17 cellular contexts compared by ENCODE assay signal in the genomic region with DNA sequence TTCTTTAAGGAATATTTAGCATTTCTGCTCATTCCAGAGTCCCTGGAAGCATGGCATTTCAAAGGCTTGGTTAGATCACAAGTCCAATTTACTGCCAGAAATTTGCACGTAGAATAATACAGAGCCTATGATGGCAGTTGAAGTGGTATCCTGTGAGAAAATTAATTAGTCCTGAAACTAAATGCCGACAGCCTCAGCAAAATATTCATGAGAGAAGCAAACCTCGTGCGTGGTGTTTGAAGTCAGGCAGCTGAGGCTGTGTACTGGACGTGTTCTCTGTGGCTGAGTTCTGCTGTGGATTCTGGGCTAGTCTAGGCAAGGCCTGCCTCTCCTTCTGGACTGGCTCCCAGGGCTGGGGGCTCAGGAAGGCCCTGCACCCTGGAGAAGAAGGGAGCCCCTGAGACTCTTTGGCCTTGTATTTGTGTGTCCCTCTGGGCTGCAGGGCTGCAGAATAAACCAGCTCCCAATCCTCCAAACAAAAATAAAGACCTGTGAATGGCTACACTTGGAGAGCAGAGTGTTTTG.
DNase-seq lines count a peak whose midpoint lies in the region; ATAC-seq and TF ChIP-seq lines count a peak whose summit lies in the region.
"Had no signal": no experiment of that assay in that cellular context is flagged by ENCODE, and none has a peak within 500 bp of the region (broad histone marks: within the 10 kb centered on the region; RNA-seq: fewer than 3 reads in every experiment).

No MANE protein-coding gene starts in this region.

- ATAC-seq in CD4-positive, alpha-beta T cell (ENCODE audit: poor library complexity) = no peak
- no peak for ATAC-seq in naive thymus-derived CD8-positive, alpha-beta T cell
- no peak for ATAC-seq in activated CD8-positive, alpha-beta memory T cell treated with anti-CD3 and anti-CD28 coated beads, Interleukin-2, amount 10 ng/mL, durations not matched to agents 7 days and 5 days
- no peak for ATAC-seq in PC-3
- ATAC-seq: HCT116, Panc1 had no signal

- peak overlapping the region; percentile 51 for H3K4me2 ChIP-seq in BLaER1
- no peak overlapping the region for H3K4me2 ChIP-seq in PC-3 (ENCODE audit: low read length)

- no peaks in the 10 kb centered on the region for H3K27me3 Mint-ChIP-seq in CD4-positive, alpha-beta T cell
- no peaks in the 10 kb centered on the region for H3K27me3 Mint-ChIP-seq in chondrocyte (ENCODE audit: low read depth)
- no peaks in the 10 kb centered on the region for H3K27me3 Mint-ChIP-seq in naive thymus-derived CD8-positive, alpha-beta T cell
- no peaks in the 10 kb centered on the region for H3K27me3 Mint-ChIP-seq in activated CD8-positive, alpha-beta memory T cell treated with anti-CD3 and anti-CD28 coated beads, Interleukin-2, amount 10 ng/mL, durations not matched to agents 7 days and 5 days

- no peak for TF ChIP-seq CTCF in CD4-positive, alpha-beta T cell (IDR thresholded peaks at IDR 0.05)
- TF ChIP-seq CTCF in chondrocyte (IDR thresholded peaks at IDR 0.05) = no peak
- TF ChIP-seq CTCF in PC-3 (conservative IDR thresholded peaks at IDR 0.05; ENCODE audit: low read depth, low read length) = no peak

- no peaks in the 10 kb centered on the region for H3K9me3 ChIP-seq in BLaER1
- H3K9me3 ChIP-seq in CD4-positive, alpha-beta T cell (ENCODE audit: control insufficient read depth, low read length) = no peaks in the 10 kb centered on the region
- no peaks in the 10 kb centered on the region for H3K9me3 ChIP-seq in PC-3 (ENCODE audit: low read length)
- H3K9me3 ChIP-seq: neutrophil, tibial artery had no signal

- no peak for DNase-seq in CD4-positive, alpha-beta T cell
- DNase-seq in chondrocyte (ENCODE audit: low spot score) = no peak
- DNase-seq in naive thymus-derived CD8-positive, alpha-beta T cell = no peak
- no peak for DNase-seq in activated CD8-positive, alpha-beta memory T cell treated with anti-CD3 and anti-CD28 coated beads, Interleukin-2, amount 10 ng/mL, durations not matched to agents 7 days and 5 days
- no peak for DNase-seq in HK-2 (ENCODE audit: unreplicated experiment)
- DNase-seq in PC-3 = no peak
- DNase-seq: activated CD4-positive, alpha-beta T cell treated with anti-CD3 and anti-CD28 coated beads for 1 hour; DMS79 treated with DMSO at 0.1 percent for 48 hours; NCI-H1694; NCI-H2227 treated with DMSO at 0.1 percent for 48 hours; tibial artery had no signal

- H3K36me3 ChIP-seq in BLaER1 = peaks cover 11% of the 10 kb centered on the region; the same call in 1 of the 2 replicates
- H3K36me3 ChIP-seq in PC-3 (ENCODE audit: low read depth, low read length) = no peaks in the 10 kb centered on the region; the same call in 1 of the 2 replicates
- H3K36me3 ChIP-seq: neutrophil, tibial artery had no signal

- H4K20me1 ChIP-seq in BLaER1 (peaks cover 26% of the 10 kb centered on the region), PC-3 (ENCODE audit: low read length) (no peaks in the 10 kb centered on the region)

- peak overlapping the region; percentile 69 for H3K27ac Mint-ChIP-seq in CD4-positive, alpha-beta T cell
- peak overlapping the region; percentile 18 for H3K27ac Mint-ChIP-seq in chondrocyte (ENCODE audit: unreplicated experiment)
- peak overlapping the region in 7 of 10 donors; percentile 25 to 92 (median 80) for H3K27ac Mint-ChIP-seq in naive thymus-derived CD8-positive, alpha-beta T cell
- no peak overlapping the region for H3K27ac Mint-ChIP-seq in activated CD8-positive, alpha-beta memory T cell treated with anti-CD3 and anti-CD28 coated beads, Interleukin-2, amount 10 ng/mL, durations not matched to agents 7 days and 5 days
- H3K27ac Mint-ChIP-seq: memory B cell had no signal

- H3K4me1 Mint-ChIP-seq in CD4-positive, alpha-beta T cell (ENCODE audit: low read depth) = peaks cover 65% of the 10 kb centered on the region
- peaks cover 16% of the 10 kb centered on the region for H3K4me1 Mint-ChIP-seq in chondrocyte (ENCODE audit: low read depth)
- peaks cover 28 to 82% (median 62%) of the 10 kb centered on the region in 4 donors for H3K4me1 Mint-ChIP-seq in naive thymus-derived CD8-positive, alpha-beta T cell
- H3K4me1 Mint-ChIP-seq in activated CD8-positive, alpha-beta memory T cell treated with anti-CD3 and anti-CD28 coated beads, Interleukin-2, amount 10 ng/mL, durations not matched to agents 7 days and 5 days = peaks cover 37% of the 10 kb centered on the region
- H3K4me1 Mint-ChIP-seq: memory B cell had no signal

- no peaks in the 10 kb centered on the region for H3K9me3 Mint-ChIP-seq in CD4-positive, alpha-beta T cell
- H3K9me3 Mint-ChIP-seq in chondrocyte (ENCODE audit: low read depth) = peaks cover under 1% of the 10 kb centered on the region
- H3K9me3 Mint-ChIP-seq in naive thymus-derived CD8-positive, alpha-beta T cell = peaks cover 0 to under 1% (median 0%) of the 10 kb centered on the region in 9 donors
- no peaks in the 10 kb centered on the region for H3K9me3 Mint-ChIP-seq in activated CD8-positive, alpha-beta memory T cell treated with anti-CD3 and anti-CD28 coated beads, Interleukin-2, amount 10 ng/mL, durations not matched to agents 7 days and 5 days (ENCODE audit: low read depth)
- H3K9me3 Mint-ChIP-seq: memory B cell had no signal

- H3K4me1 ChIP-seq in BLaER1 (peaks cover 29% of the 10 kb centered on the region), PC-3 (ENCODE audit: insufficient read depth, low read length) (no peaks in the 10 kb centered on the region)

- H3K9me2 ChIP-seq in PC-3 (replicated peaks; ENCODE audit: low read length) = no peaks in the 10 kb centered on the region

- no peak overlapping the region for H3K4me3 Mint-ChIP-seq in CD4-positive, alpha-beta T cell
- no peak overlapping the region for H3K4me3 Mint-ChIP-seq in chondrocyte (ENCODE audit: unreplicated experiment)
- H3K4me3 Mint-ChIP-seq in naive thymus-derived CD8-positive, alpha-beta T cell = peak overlapping the region in 3 of 10 donors; percentile 11 to 54 (median 15)
- no peak overlapping the region for H3K4me3 Mint-ChIP-seq in activated CD8-positive, alpha-beta memory T cell treated with anti-CD3 and anti-CD28 coated beads, Interleukin-2, amount 10 ng/mL, durations not matched to agents 7 days and 5 days
- H3K4me3 Mint-ChIP-seq: memory B cell had no signal

- BruUV-seq in PC-3 (replicated peaks; lab: Mats Ljungman, UMichigan) = no TSS peak

- CTCF ChIA-PET in CD4-positive, alpha-beta T cell (lab: Charles Lee) = no interaction called here
- CTCF ChIA-PET in activated CD8-positive, alpha-beta memory T cell treated with anti-CD3 and anti-CD28 coated beads, Interleukin-2, amount 10 ng/mL, durations not matched to agents 7 days and 5 days (lab: Charles Lee) = interaction anchor here (0.7 kb wide), 1 partner anchor 98 kb away, joined by 3 read pairs; no protein-coding TSS in a partner anchor
- CTCF ChIA-PET in PC-3 (lab: Charles Lee) = no interaction called here

- H3F3A ChIP-seq in PC-3 (ENCODE audit: low read length, unreplicated experiment) = no peaks in the 10 kb centered on the region

- H3K36me3 Mint-ChIP-seq in CD4-positive, alpha-beta T cell (ENCODE audit: low read depth) = peaks cover 35% of the 10 kb centered on the region
- peaks cover 6% of the 10 kb centered on the region for H3K36me3 Mint-ChIP-seq in chondrocyte (ENCODE audit: low read depth)
- H3K36me3 Mint-ChIP-seq in naive thymus-derived CD8-positive, alpha-beta T cell = peaks cover 0 to 49% (median 11%) of the 10 kb centered on the region in 3 donors
- H3K36me3 Mint-ChIP-seq in activated CD8-positive, alpha-beta memory T cell treated with anti-CD3 and anti-CD28 coated beads, Interleukin-2, amount 10 ng/mL, durations not matched to agents 7 days and 5 days = no peaks in the 10 kb centered on the region
- H3K36me3 Mint-ChIP-seq: memory B cell had no signal

- intact Hi-C loops in CD4-positive, alpha-beta T cell (cut with DNase I, micrococcal nuclease) = no loop called here
- intact Hi-C loops in PC-3 (cut with micrococcal nuclease) = no loop called here

- POLR2A ChIA-PET in CD4-positive, alpha-beta T cell (lab: Charles Lee) = no interaction called here
- POLR2A ChIA-PET in naive thymus-derived CD8-positive, alpha-beta T cell (lab: Charles Lee) = interaction anchor here (0.8 kb wide), 1 partner anchor 105 kb away, joined by 3 read pairs; no protein-coding TSS in a partner anchor
- POLR2A ChIA-PET in PC-3 (lab: Charles Lee; ENCODE audit: unreplicated experiment) = no interaction called here

- H3K4me3 ChIP-seq in BLaER1 = no peak overlapping the region
- no peak overlapping the region for H3K4me3 ChIP-seq in PC-3 (ENCODE audit: low read length)
- H3K4me3 ChIP-seq: SK-N-MC, tibial artery had no signal

- H3K9ac ChIP-seq in BLaER1 (no peak overlapping the region), PC-3 (ENCODE audit: low read length) (no peak overlapping the region)

- no peaks in the 10 kb centered on the region for H3K79me2 ChIP-seq in PC-3 (ENCODE audit: low read length)

- H3K27me3 ChIP-seq in BLaER1 = no peaks in the 10 kb centered on the region
- H3K27me3 ChIP-seq in CD4-positive, alpha-beta T cell (ENCODE audit: control insufficient read depth, insufficient read depth, low read length) = no peaks in the 10 kb centered on the region
- no peaks in the 10 kb centered on the region for H3K27me3 ChIP-seq in PC-3 (ENCODE audit: low read length)
- H3K27me3 ChIP-seq: neutrophil, tibial artery had no signal

- no peak overlapping the region for H2AFZ ChIP-seq in PC-3 (ENCODE audit: low read length)

- H3K27ac ChIP-seq in BLaER1 = 0 out of 2 replicates have a peak overlapping the region, but pooled peaks have one; percentile 13
- H3K27ac ChIP-seq in CD4-positive, alpha-beta T cell (ENCODE audit: low read depth, low read length) = no peak overlapping the region
- no peak overlapping the region for H3K27ac ChIP-seq in PC-3 (ENCODE audit: low read length)
- H3K27ac ChIP-seq: neutrophil, SK-N-MC had no signal
